ENCODE assay signal across 8 cellular contexts in the genomic region with DNA sequence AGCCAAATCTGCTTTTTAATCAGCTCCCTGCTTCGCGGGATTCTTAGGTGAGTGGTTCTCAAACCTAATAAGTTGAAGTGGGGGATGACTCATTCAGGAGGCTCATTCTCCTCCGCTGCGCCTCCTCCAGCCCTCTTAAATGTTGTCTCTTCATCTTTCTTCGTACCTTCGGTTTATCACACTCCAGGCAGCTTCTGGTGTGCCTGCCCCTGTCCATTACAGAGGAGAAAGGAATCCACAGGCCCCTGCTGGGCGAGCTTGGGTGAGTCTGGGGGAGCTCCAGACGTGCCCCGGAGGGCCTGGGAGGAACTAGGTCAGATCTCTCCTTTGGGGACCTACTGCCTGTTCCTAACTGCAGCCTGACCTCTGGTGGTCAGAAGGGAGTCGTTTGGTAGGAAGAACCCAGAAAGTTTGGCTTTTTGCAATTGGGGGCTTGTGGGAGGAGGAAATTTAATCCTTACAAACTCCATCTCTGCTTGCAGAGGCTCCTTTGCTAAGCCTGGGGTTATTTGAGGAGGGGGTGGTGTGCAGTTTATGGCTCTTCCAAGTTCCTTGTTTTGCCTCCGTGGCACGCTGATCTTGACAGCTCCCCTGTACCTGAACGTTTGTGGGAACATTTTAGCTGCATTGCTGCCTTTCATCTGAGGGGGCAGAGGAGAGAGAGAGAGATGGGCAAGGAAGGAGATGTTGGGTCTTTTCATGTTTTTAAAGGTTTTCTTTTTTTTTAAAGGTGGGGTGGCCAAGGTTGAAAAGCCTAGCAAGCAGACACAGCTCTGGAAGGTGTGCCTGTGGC.
DNase-seq lines count a peak whose midpoint lies in the region; ATAC-seq and TF ChIP-seq lines count a peak whose summit lies in the region.

No MANE protein-coding gene starts in this region.

- no peaks in the 10 kb centered on the region for H3K36me3 Mint-ChIP-seq in activated naive CD4-positive, alpha-beta T cell treated with anti-CD3 and anti-CD28 coated beads for 36 hours (ENCODE audit: low read depth)

- H3K4me1 ChIP-seq in ovary (ENCODE audit: insufficient read depth), result no peaks in the 10 kb centered on the region

- TF ChIP-seq EP300 in ovary (IDR thresholded peaks at IDR 0.05), result no peak

- ATAC-seq in HG02840 (IDR thresholded peaks at IDR 0.05; ENCODE audit: low FRiP score, unreplicated experiment), result no peak
- ATAC-seq in HG03135 (IDR thresholded peaks at IDR 0.05; ENCODE audit: unreplicated experiment), result no peak

- H3K4me3 Mint-ChIP-seq in activated naive CD4-positive, alpha-beta T cell treated with anti-CD3 and anti-CD28 coated beads for 36 hours, result no peak overlapping the region

- no peaks in the 10 kb centered on the region for H3K9me3 ChIP-seq in ovary

- H3K27ac Mint-ChIP-seq in activated naive CD4-positive, alpha-beta T cell treated with anti-CD3 and anti-CD28 coated beads for 36 hours, result no peak overlapping the region

- intact Hi-C loops in activated naive CD4-positive, alpha-beta T cell treated with anti-CD3 and anti-CD28 coated beads for 36 hours (cut with micrococcal nuclease), result loop anchor here (1.0 to 2.0 kb wide), 4 partner anchors 123 to 681 kb away; partner anchors contain the start of gene TRIM9
- intact Hi-C loops in ovary (cut with DNase I), result loop anchor here in 2 of 4 donors (5.0 to 10.0 kb wide), 2 partner anchors 491 to 494 kb away; no protein-coding TSS in a partner anchor

- TF ChIP-seq POLR2A in ovary (IDR thresholded peaks at IDR 0.05), result no peak

- 40 to 44% (median 43%) methylated on average over 13 of the region's 13 CpGs for WGBS in ovary, 3 donors

- no peaks in the 10 kb centered on the region for H3K27me3 ChIP-seq in ovary

- no peaks in the 10 kb centered on the region for H3K9me3 Mint-ChIP-seq in activated naive CD4-positive, alpha-beta T cell treated with anti-CD3 and anti-CD28 coated beads for 36 hours

- DNase-seq in DMS153 treated with DMSO at 0.1 percent for 48 hours (lab: John Stamatoyannopoulos, UW; ENCODE audit: unreplicated experiment) (peak; percentile 22), HEK293T (ENCODE audit: extremely low spot score) (peak; percentile 70), NCI-H82 (lab: John Stamatoyannopoulos, UW) (peak; percentile 67), glomerular endothelial cell (ENCODE audit: extremely low read depth, low read depth, low spot score) (peak; percentile 23), ovary (peak; percentile 50 to 60 (median 57))
- DNase-seq in activated naive CD4-positive, alpha-beta T cell treated with anti-CD3 and anti-CD28 coated beads for 36 hours, result peak; percentile 69

- H3K4me3 ChIP-seq in ovary, result peak overlapping the region; percentile 26

- POLR2A ChIA-PET in HEK293T (lab: Yijun Ruan, JAX), result interaction anchor here (0.9 to 1.4 kb wide), 3 partner anchors 124 to 833 kb away, joined by 3 to 6 read pairs (median 4); partner anchors contain the start of gene FRMD6

- H3K27ac ChIP-seq in ovary, result no peak overlapping the region

- no peaks in the 10 kb centered on the region for H3K27me3 Mint-ChIP-seq in activated naive CD4-positive, alpha-beta T cell treated with anti-CD3 and anti-CD28 coated beads for 36 hours (ENCODE audit: low read depth)

- TF ChIP-seq CTCF in ovary (IDR thresholded peaks at IDR 0.05), result peak; percentile 37 to 46 (median 42)

- peaks cover 18% of the 10 kb centered on the region for H3K4me1 Mint-ChIP-seq in activated naive CD4-positive, alpha-beta T cell treated with anti-CD3 and anti-CD28 coated beads for 36 hours (ENCODE audit: low read depth)

- H3K36me3 ChIP-seq in ovary, result no peaks in the 10 kb centered on the region

- CTCF ChIA-PET in HEK293T (lab: Yijun Ruan, JAX), result interaction anchor here (0.5 to 2.6 kb wide), 24 partner anchors 11 to 693 kb away, joined by 3 to 27 read pairs (median 4); no protein-coding TSS in a partner anchor
- CTCF ChIA-PET in activated naive CD4-positive, alpha-beta T cell treated with anti-CD3 and anti-CD28 coated beads for 36 hours (lab: Charles Lee), result interaction anchor here (0.6 to 7.0 kb wide), 22 partner anchors 12 to 502 kb away, joined by 3 to 45 read pairs (median 4); partner anchors contain the start of gene FRMD6

TF ChIP-seq in HEK293T, 16 proteins besides CTCF, POLR2A, EP300 and RAD21:
- TF ChIP-seq ELF4 (IDR thresholded peaks at IDR 0.05), result no peak
- no peak for TF ChIP-seq HDGF (IDR thresholded peaks at IDR 0.05; ENCODE audit: borderline replicate concordance)
- TF ChIP-seq BHLHE40 (IDR thresholded peaks at IDR 0.05; ENCODE audit: borderline replicate concordance), result no peak
- no peak for TF ChIP-seq ARNT (IDR thresholded peaks at IDR 0.05)
- no peak for TF ChIP-seq FOXM1 (IDR thresholded peaks at IDR 0.05; ENCODE audit: borderline replicate concordance)
